Comparison of ENCODE assay signal across 1 cellular context in genomic region chr1:151398691-151399065, GRCh38.
TF ChIP-seq lines count a peak whose summit lies in the region.

No MANE protein-coding gene starts in this region.

TF ChIP-seq in SK-N-SH treated with all-trans-retinoic acid at 6 μM for 48 hours, 23 proteins besides CTCF, POLR2A, EP300 and RAD21 (continued from another document):
- TF ChIP-seq, protein P1, sequence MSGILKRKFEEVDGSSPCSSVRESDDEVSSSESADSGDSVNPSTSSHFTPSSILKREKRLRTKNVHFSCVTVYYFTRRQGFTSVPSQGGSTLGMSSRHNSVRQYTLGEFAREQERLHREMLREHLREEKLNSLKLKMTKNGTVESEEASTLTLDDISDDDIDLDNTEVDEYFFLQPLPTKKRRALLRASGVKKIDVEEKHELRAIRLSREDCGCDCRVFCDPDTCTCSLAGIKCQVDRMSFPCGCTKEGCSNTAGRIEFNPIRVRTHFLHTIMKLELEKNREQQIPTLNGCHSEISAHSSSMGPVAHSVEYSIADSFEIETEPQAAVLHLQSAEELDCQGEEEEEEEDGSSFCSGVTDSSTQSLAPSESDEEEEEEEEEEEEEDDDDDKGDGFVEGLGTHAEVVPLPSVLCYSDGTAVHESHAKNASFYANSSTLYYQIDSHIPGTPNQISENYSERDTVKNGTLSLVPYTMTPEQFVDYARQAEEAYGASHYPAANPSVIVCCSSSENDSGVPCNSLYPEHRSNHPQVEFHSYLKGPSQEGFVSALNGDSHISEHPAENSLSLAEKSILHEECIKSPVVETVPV (CRISPR knock-in tag; IDR thresholded peaks at IDR 0.05), result no peak
- no peak for TF ChIP-seq PPARA (CRISPR knock-in tag; IDR thresholded peaks at IDR 0.05; ENCODE audit: borderline replicate concordance)
- no peak for TF ChIP-seq GLIS3 (CRISPR knock-in tag; IDR thresholded peaks at IDR 0.05)
- no peak for TF ChIP-seq ZNF565 (CRISPR knock-in tag; conservative IDR thresholded peaks at IDR 0.05; ENCODE audit: low read depth)
- TF ChIP-seq ESRRG (CRISPR knock-in tag; IDR thresholded peaks at IDR 0.05), result no peak
- TF ChIP-seq TOX (CRISPR knock-in tag; IDR thresholded peaks at IDR 0.05; ENCODE audit: borderline replicate concordance), result no peak
- no peak for TF ChIP-seq TCF4 (CRISPR knock-in tag; IDR thresholded peaks at IDR 0.05; ENCODE audit: borderline replicate concordance)
- no peak for TF ChIP-seq ZNF8 (CRISPR knock-in tag; IDR thresholded peaks at IDR 0.05)
- TF ChIP-seq CSDC2 (CRISPR knock-in tag; IDR thresholded peaks at IDR 0.05), result no peak
